Comparison of ENCODE assay signal across 9 cellular contexts in the genomic region with DNA sequence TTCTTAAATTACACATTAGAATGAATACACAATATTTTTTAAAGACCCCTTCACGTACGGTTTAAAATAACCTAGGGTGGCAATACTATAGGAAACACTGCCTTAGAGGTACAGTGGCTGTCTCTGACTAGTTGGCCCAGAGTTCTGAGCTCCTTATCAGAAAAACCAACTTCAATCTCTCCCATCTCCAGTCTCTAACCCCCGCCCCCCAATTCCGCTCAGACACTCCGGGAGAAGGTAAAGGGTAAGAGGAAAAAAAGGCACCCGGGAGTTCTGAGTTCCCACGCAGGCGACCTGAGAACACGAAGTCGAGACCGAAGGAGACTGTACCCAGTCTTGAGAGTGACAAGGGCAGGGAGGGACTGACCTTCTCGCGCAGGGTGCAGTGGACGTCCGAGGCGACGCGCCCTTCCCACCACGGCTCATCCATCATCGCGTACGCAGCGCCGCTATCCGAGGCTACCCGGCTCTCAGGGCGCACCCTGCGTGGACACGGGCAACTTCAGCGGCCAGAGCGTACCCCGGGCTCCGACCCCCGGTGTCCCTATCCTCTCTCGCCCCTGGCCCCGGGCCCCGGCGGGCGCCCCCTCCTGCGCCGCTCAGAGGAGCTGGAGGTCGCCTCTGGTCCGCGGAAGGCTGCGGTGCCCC. TPM values are rescaled to one million over a fixed set of nuclear protein-coding genes. Genes with fewer than 3 reads are reported as not detected.
DNase-seq lines count a peak whose midpoint lies in the region; ATAC-seq and TF ChIP-seq lines count a peak whose summit lies in the region.
"Had no signal": no experiment of that assay in that cellular context is flagged by ENCODE, and none has a peak within 500 bp of the region (broad histone marks: within the 10 kb centered on the region; RNA-seq: fewer than 3 reads in every experiment).

No MANE protein-coding gene starts in this region.

- H2AFZ ChIP-seq in MM.1S (ENCODE audit: low read length) = no peak overlapping the region

- no peaks in the 10 kb centered on the region for H4K20me1 ChIP-seq in MM.1S (ENCODE audit: insufficient read depth, low read length)

- TF ChIP-seq CTCF in MM.1S (IDR thresholded peaks at IDR 0.05; ENCODE audit: low read length) = no peak
- no peak for TF ChIP-seq CTCF in epithelial cell of esophagus (IDR thresholded peaks at IDR 0.05; ENCODE audit: insufficient read depth, low read depth, low read length, missing control alignments)

- H3K79me2 ChIP-seq in MM.1S (ENCODE audit: low read length) = no peaks in the 10 kb centered on the region

- H3F3A ChIP-seq in MM.1S (ENCODE audit: insufficient read depth, low read length) = no peaks in the 10 kb centered on the region

- no peak overlapping the region for H3K9ac ChIP-seq in MM.1S (ENCODE audit: low read length)

- peak overlapping the region; percentile 48; the same call in 1 of the 2 replicates for H3K4me2 ChIP-seq in MM.1S (ENCODE audit: low read depth, low read length)

- H3K36me3 Mint-ChIP-seq in natural killer cell treated with Interleukin-12 subunit alpha and Interleukin-12 subunit beta and Interleukin-15 and Interleukin-18, amount 100 ng/mL, for 72 hours = no peaks in the 10 kb centered on the region

- H3K9me2 ChIP-seq in MM.1S (replicated peaks; ENCODE audit: insufficient read depth, low read length) = no peaks in the 10 kb centered on the region

- H3K9me3 Mint-ChIP-seq in natural killer cell treated with Interleukin-12 subunit alpha and Interleukin-12 subunit beta and Interleukin-15 and Interleukin-18, amount 100 ng/mL, for 72 hours = no peaks in the 10 kb centered on the region

- H3K36me3 ChIP-seq in MM.1S (replicated peaks; ENCODE audit: insufficient read depth, low read length) = no peaks in the 10 kb centered on the region

- H3K4me3 ChIP-seq in MM.1S (ENCODE audit: low read length) (no peak overlapping the region; the same call in 1 of the 2 replicates), epithelial cell of esophagus (ENCODE audit: low read length) (peak overlapping the region; percentile 65)

- peaks cover 6 to 27% of the 10 kb centered on the region in 2 donors for H3K4me1 Mint-ChIP-seq in natural killer cell treated with Interleukin-12 subunit alpha and Interleukin-12 subunit beta and Interleukin-15 and Interleukin-18, amount 100 ng/mL, for 72 hours (ENCODE audit: low read depth in 2 of 2)

- H3K27ac Mint-ChIP-seq in natural killer cell treated with Interleukin-12 subunit alpha and Interleukin-12 subunit beta and Interleukin-15 and Interleukin-18, amount 100 ng/mL, for 72 hours = peak overlapping the region in 1 of 2 donors; percentile 76

- peaks cover 11% of the 10 kb centered on the region for H3K4me1 ChIP-seq in MM.1S (ENCODE audit: low read length)

- H3K4me3 Mint-ChIP-seq in natural killer cell treated with Interleukin-12 subunit alpha and Interleukin-12 subunit beta and Interleukin-15 and Interleukin-18, amount 100 ng/mL, for 72 hours = peak overlapping the region; percentile 78

- ATAC-seq in natural killer cell treated with Interleukin-12 subunit alpha and Interleukin-12 subunit beta and Interleukin-15 and Interleukin-18, amount 100 ng/mL, for 72 hours = peak; percentile 45 to 66

- H3K27ac ChIP-seq in MM.1S (ENCODE audit: low read length) = no peak overlapping the region
- H3K27ac ChIP-seq: C4-2B had no signal

- no peaks in the 10 kb centered on the region for H3K9me3 ChIP-seq in MM.1S (replicated peaks; ENCODE audit: insufficient read depth, low read length)

- H3K27me3 Mint-ChIP-seq in natural killer cell treated with Interleukin-12 subunit alpha and Interleukin-12 subunit beta and Interleukin-15 and Interleukin-18, amount 100 ng/mL, for 72 hours = peaks cover 0 to 22% of the 10 kb centered on the region in 2 donors

- DNase-seq in NCI-H2227 (lab: John Stamatoyannopoulos, UW; ENCODE audit: unreplicated experiment) = peak; percentile 16
- DNase-seq in NCI-H2227 treated with DMSO at 0.1 percent for 48 hours (lab: John Stamatoyannopoulos, UW) = no peak
- DNase-seq in MM.1S = no peak
- DNase-seq in epithelial cell of esophagus (ENCODE audit: low read depth) = no peak
- no peak for DNase-seq in natural killer cell treated with Interleukin-12 subunit alpha and Interleukin-12 subunit beta and Interleukin-15 and Interleukin-18, amount 100 ng/mL, for 72 hours (ENCODE audit: low spot score)
- DNase-seq in NCI-H345 (lab: John Stamatoyannopoulos, UW) = no peak
- no peak for DNase-seq in kidney glomerular epithelial cell (lab: John Stamatoyannopoulos, UW)
- DNase-seq in NCI-H1417 (lab: John Stamatoyannopoulos, UW) = no peak

- H3K27me3 ChIP-seq in MM.1S (replicated peaks; ENCODE audit: insufficient read depth, low read length) = 0 out of 2 replicates have a peak, but pooled peaks cover 4% of the 10 kb centered on the region

RNA-seq across cellular contexts. Expression of a gene that starts 0.7 kb away (rescaled TPM):
- 10 to 100 TPM in 1 of 2 donors, 1 to 10 TPM in 1; 5.6 to 20.1 TPM for total RNA-seq in natural killer cell treated with Interleukin-12 subunit alpha and Interleukin-12 subunit beta and Interleukin-15 and Interleukin-18, amount 100 ng/mL, for 72 hours

RNA-seq across cellular contexts. Expression of a gene that starts 58.8 kb away (rescaled TPM):
- total RNA-seq in natural killer cell treated with Interleukin-12 subunit alpha and Interleukin-12 subunit beta and Interleukin-15 and Interleukin-18, amount 100 ng/mL, for 72 hours = not detected
